ENCODE assay signal across 8 cellular contexts in the genomic region with DNA sequence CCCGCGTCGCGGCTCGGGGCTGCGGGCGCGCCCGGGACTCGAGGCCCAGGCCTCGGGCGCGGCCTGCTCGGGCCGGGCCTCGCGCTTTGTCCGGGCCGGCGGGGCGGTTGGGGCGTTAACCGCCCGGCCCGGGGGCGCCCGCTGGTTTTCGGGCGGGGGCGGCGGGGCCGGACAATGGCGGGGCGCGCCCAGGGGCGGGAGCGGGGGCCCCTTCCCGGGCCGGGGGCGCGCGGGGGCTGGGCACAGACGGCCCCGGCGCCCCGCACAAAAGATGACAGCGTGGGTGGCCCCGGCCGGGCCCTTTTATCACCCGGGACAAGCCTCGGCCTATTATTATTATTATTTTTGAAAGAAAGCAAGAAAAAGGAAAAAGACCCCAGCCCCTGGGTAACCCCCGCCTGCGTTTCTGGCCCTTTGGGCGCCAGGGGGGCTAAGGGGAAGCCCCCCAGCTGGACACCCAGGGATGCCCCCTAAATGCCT. TPM values are rescaled to one million over a fixed set of nuclear protein-coding genes. Genes with fewer than 3 reads are reported as not detected.
A peak's percentile ranks its signal among the peaks of the same experiment; 100 is the strongest.
DNase-seq lines count a peak whose midpoint lies in the region; ATAC-seq, FAIRE-seq and TF ChIP-seq lines count a peak whose summit lies in the region.

No MANE protein-coding gene starts in this region.

- H3K36me3 Mint-ChIP-seq in activated CD8-positive, alpha-beta memory T cell treated with anti-CD3 and anti-CD28 coated beads, Interleukin-2, amount 10 ng/mL, durations not matched to agents 7 days and 5 days, result peaks cover 13% of the 10 kb centered on the region
- peaks cover 14% of the 10 kb centered on the region for H3K36me3 Mint-ChIP-seq in activated CD8-positive, alpha-beta T cell treated with anti-CD3 and anti-CD28 coated beads for 36 hours (ENCODE audit: low read depth)

- H3K27ac ChIP-seq in keratinocyte (ENCODE audit: control insufficient read depth, insufficient read depth, low read length) (no peak overlapping the region), thoracic aorta (no peak overlapping the region)

- intact Hi-C loops in activated CD8-positive, alpha-beta T cell treated with anti-CD3 and anti-CD28 coated beads for 36 hours (cut with micrococcal nuclease), result no loop called here

- H3K9ac ChIP-seq in keratinocyte (ENCODE audit: control insufficient read depth, extremely low read depth, insufficient read depth, low read length), result peak overlapping the region; percentile 75

- POLR2A ChIA-PET in activated CD8-positive, alpha-beta T cell treated with anti-CD3 and anti-CD28 coated beads for 36 hours (lab: Charles Lee), result interaction anchor here (0.8 to 1.9 kb wide), 6 partner anchors 10 to 721 kb away, joined by 3 to 7 read pairs (median 4); no protein-coding TSS in a partner anchor

- no peak for DNase-seq in activated CD8-positive, alpha-beta memory T cell treated with anti-CD3 and anti-CD28 coated beads, Interleukin-2, amount 10 ng/mL, durations not matched to agents 7 days and 5 days
- DNase-seq in activated CD8-positive, alpha-beta memory T cell treated with anti-CD3 and anti-CD28 coated beads, Interleukin-2, amount 50 U/mL, for 48 hours, result no peak
- no peak for DNase-seq in activated CD8-positive, alpha-beta T cell treated with anti-CD3 and anti-CD28 coated beads for 36 hours
- no peak for DNase-seq in keratinocyte (ENCODE audit: low read depth, low spot score)
- DNase-seq in thoracic aorta (ENCODE audit: low spot score), result no peak
- no peak for DNase-seq in D721Med (ENCODE audit: insufficient read length, low spot score)
- DNase-seq in HuH-7 (ENCODE audit: low spot score), result no peak
- no peak for DNase-seq in D341Med (ENCODE audit: low spot score)

- peaks cover 44% of the 10 kb centered on the region for H3K79me2 ChIP-seq in keratinocyte (ENCODE audit: control insufficient read depth, insufficient read depth, low read length)

- H3K36me3 ChIP-seq in keratinocyte (ENCODE audit: control insufficient read depth in 2 of 2, extremely low read depth in 1 of 2, insufficient read depth in 2 of 2, low read length in 2 of 2) (no peaks in the 10 kb centered on the region), thoracic aorta (no peaks in the 10 kb centered on the region)

- dilution Hi-C loops in keratinocyte (cut with MboI; ENCODE audit: extremely low pct_ligation_motif_present, low sequenced_read_pairs), result no loop called here

- peaks cover 10% of the 10 kb centered on the region for H4K20me1 ChIP-seq in keratinocyte (ENCODE audit: control insufficient read depth, extremely low read depth, insufficient read depth, low read length)

- H3K9me3 ChIP-seq in keratinocyte (ENCODE audit: control insufficient read depth, low read depth, low read length) (no peaks in the 10 kb centered on the region), thoracic aorta (no peaks in the 10 kb centered on the region)

- no peak overlapping the region for H2AFZ ChIP-seq in keratinocyte (ENCODE audit: control insufficient read depth, low read length)

- H3K27me3 Mint-ChIP-seq in activated CD8-positive, alpha-beta memory T cell treated with anti-CD3 and anti-CD28 coated beads, Interleukin-2, amount 10 ng/mL, durations not matched to agents 7 days and 5 days, result no peaks in the 10 kb centered on the region
- H3K27me3 Mint-ChIP-seq in activated CD8-positive, alpha-beta T cell treated with anti-CD3 and anti-CD28 coated beads for 36 hours, result no peaks in the 10 kb centered on the region

- H3K9me3 Mint-ChIP-seq in activated CD8-positive, alpha-beta memory T cell treated with anti-CD3 and anti-CD28 coated beads, Interleukin-2, amount 10 ng/mL, durations not matched to agents 7 days and 5 days (ENCODE audit: low read depth), result no peaks in the 10 kb centered on the region
- no peaks in the 10 kb centered on the region for H3K9me3 Mint-ChIP-seq in activated CD8-positive, alpha-beta T cell treated with anti-CD3 and anti-CD28 coated beads for 36 hours

- H3K9me1 ChIP-seq in keratinocyte (ENCODE audit: control insufficient read depth, extremely low read depth, insufficient read depth, low read length), result peaks cover 5% of the 10 kb centered on the region

- peaks cover 36% of the 10 kb centered on the region for H3K4me1 ChIP-seq in keratinocyte (ENCODE audit: control insufficient read depth, extremely low read depth, insufficient read depth, low read length)
- H3K4me1 ChIP-seq in thoracic aorta (ENCODE audit: control insufficient read depth in 1 of 2, low read depth in 2 of 2), result peaks cover 17 to 36% of the 10 kb centered on the region in 2 donors

- H3K4me3 Mint-ChIP-seq in activated CD8-positive, alpha-beta memory T cell treated with anti-CD3 and anti-CD28 coated beads, Interleukin-2, amount 10 ng/mL, durations not matched to agents 7 days and 5 days, result peak overlapping the region; percentile 87
- peak overlapping the region; percentile 95 for H3K4me3 Mint-ChIP-seq in activated CD8-positive, alpha-beta T cell treated with anti-CD3 and anti-CD28 coated beads for 36 hours

- CTCF ChIA-PET in activated CD8-positive, alpha-beta memory T cell treated with anti-CD3 and anti-CD28 coated beads, Interleukin-2, amount 10 ng/mL, durations not matched to agents 7 days and 5 days (lab: Charles Lee), result interaction anchor here (0.8 to 3.5 kb wide), 8 partner anchors 51 to 336 kb away, joined by 3 to 17 read pairs (median 7); no protein-coding TSS in a partner anchor
- CTCF ChIA-PET in activated CD8-positive, alpha-beta T cell treated with anti-CD3 and anti-CD28 coated beads for 36 hours (lab: Charles Lee), result interaction anchor here (1.6 to 5.6 kb wide), 3 partner anchors 57 to 160 kb away, joined by 5 to 30 read pairs (median 10); no protein-coding TSS in a partner anchor

- no peak for ATAC-seq in activated CD8-positive, alpha-beta memory T cell treated with anti-CD3 and anti-CD28 coated beads, Interleukin-2, amount 10 ng/mL, durations not matched to agents 7 days and 5 days
- ATAC-seq in activated CD8-positive, alpha-beta T cell treated with anti-CD3 and anti-CD28 coated beads for 36 hours, result no peak
- peak; percentile 5 for ATAC-seq in thoracic aorta (ENCODE audit: insufficient number of reproducible peaks, low FRiP score, low read depth)

- TF ChIP-seq CTCF in activated CD8-positive, alpha-beta T cell treated with anti-CD3 and anti-CD28 coated beads for 36 hours (IDR thresholded peaks at IDR 0.05), result no peak
- TF ChIP-seq CTCF in keratinocyte (optimal IDR thresholded peaks at IDR 0.05 in 1 of 3, IDR thresholded peaks at IDR 0.05 in 1 of 3, conservative IDR thresholded peaks at IDR 0.05 in 1 of 3; ENCODE audit: extremely low read depth in 1 of 3, insufficient read depth in 2 of 3, low read length in 3 of 3) (no peak), thoracic aorta (IDR thresholded peaks at IDR 0.05) (no peak), D721Med (IDR thresholded peaks at IDR 0.05; ENCODE audit: insufficient read depth, missing control alignments) (no peak)

- no peak for FAIRE-seq in keratinocyte (lab: Jason Lieb, UNC)
- no peak for FAIRE-seq in D721Med (lab: Jason Lieb, UNC)

- peaks cover 38% of the 10 kb centered on the region for H3K4me1 Mint-ChIP-seq in activated CD8-positive, alpha-beta memory T cell treated with anti-CD3 and anti-CD28 coated beads, Interleukin-2, amount 10 ng/mL, durations not matched to agents 7 days and 5 days
- H3K4me1 Mint-ChIP-seq in activated CD8-positive, alpha-beta T cell treated with anti-CD3 and anti-CD28 coated beads for 36 hours (ENCODE audit: low read depth), result peaks cover 36% of the 10 kb centered on the region

- H3K27ac Mint-ChIP-seq in activated CD8-positive, alpha-beta memory T cell treated with anti-CD3 and anti-CD28 coated beads, Interleukin-2, amount 10 ng/mL, durations not matched to agents 7 days and 5 days, result peak overlapping the region; percentile 65
- no peak overlapping the region for H3K27ac Mint-ChIP-seq in activated CD8-positive, alpha-beta T cell treated with anti-CD3 and anti-CD28 coated beads for 36 hours

- H3K27me3 ChIP-seq in keratinocyte (ENCODE audit: control insufficient read depth, extremely low read depth, insufficient read depth, low read length), result no peaks in the 10 kb centered on the region
- no peaks in the 10 kb centered on the region for H3K27me3 ChIP-seq in thoracic aorta (replicated peaks; ENCODE audit: insufficient read depth)

- peak overlapping the region; percentile 73 to 90 (median 85) for H3K4me3 ChIP-seq in keratinocyte (ENCODE audit: control insufficient read depth in 2 of 3, extremely low read depth in 1 of 3, insufficient read depth in 2 of 3, low read depth in 1 of 3, low read length in 3 of 3)
- peak overlapping the region; percentile 76 for H3K4me3 ChIP-seq in thoracic aorta

- H3K4me2 ChIP-seq in keratinocyte (ENCODE audit: control insufficient read depth, extremely low read depth, insufficient read depth, low read depth, low read length), result peak overlapping the region; percentile 100

RNA-seq across cellular contexts. Expression of gene KDM4B, which starts 0.4 kb away (rescaled TPM):
- 10 to 100 TPM; 31.2 to 42.3 TPM for total RNA-seq in activated CD8-positive, alpha-beta memory T cell treated with anti-CD3 and anti-CD28 coated beads, Interleukin-2, amount 10 ng/mL, durations not matched to agents 7 days and 5 days
- 10 to 100 TPM; 46.3 to 46.6 TPM for total RNA-seq in activated CD8-positive, alpha-beta T cell treated with anti-CD3 and anti-CD28 coated beads for 36 hours
- polyA plus RNA-seq in keratinocyte, result 6.0 to 8.9 TPM (median 6.2 TPM) in 3 replicates
- 4.4 TPM for polyA plus RNA-seq in keratinocyte (2011; ENCODE audit: low read depth)
- polyA plus RNA-seq in keratinocyte (2011; cell fraction: cytosol; rRNA removed), result 3.6 and 6.2 TPM in 2 replicates
- polyA plus RNA-seq in keratinocyte (2011; cell fraction: nucleus; rRNA removed), result 15.4 and 21.1 TPM in 2 replicates
- 11.5 and 11.8 TPM in 2 replicates for polyA plus RNA-seq in keratinocyte (2012; ENCODE audit: low replicate concordance)
- polyA minus RNA-seq in keratinocyte, result 17.1 to 21.4 TPM (median 19.6 TPM) in 3 replicates
- polyA minus RNA-seq in keratinocyte (2011; cell fraction: cytosol; rRNA and poly(A)+ RNA removed), result 27.8 TPM
- polyA minus RNA-seq in keratinocyte (2011; cell fraction: nucleus; rRNA and poly(A)+ RNA removed), result 33.1 and 43.6 TPM in 2 replicates
- total RNA-seq in thoracic aorta, result 10 to 100 TPM; 49.1 to 54.0 TPM
